ENCODE assay signal across 23 cellular contexts in the genomic region with DNA sequence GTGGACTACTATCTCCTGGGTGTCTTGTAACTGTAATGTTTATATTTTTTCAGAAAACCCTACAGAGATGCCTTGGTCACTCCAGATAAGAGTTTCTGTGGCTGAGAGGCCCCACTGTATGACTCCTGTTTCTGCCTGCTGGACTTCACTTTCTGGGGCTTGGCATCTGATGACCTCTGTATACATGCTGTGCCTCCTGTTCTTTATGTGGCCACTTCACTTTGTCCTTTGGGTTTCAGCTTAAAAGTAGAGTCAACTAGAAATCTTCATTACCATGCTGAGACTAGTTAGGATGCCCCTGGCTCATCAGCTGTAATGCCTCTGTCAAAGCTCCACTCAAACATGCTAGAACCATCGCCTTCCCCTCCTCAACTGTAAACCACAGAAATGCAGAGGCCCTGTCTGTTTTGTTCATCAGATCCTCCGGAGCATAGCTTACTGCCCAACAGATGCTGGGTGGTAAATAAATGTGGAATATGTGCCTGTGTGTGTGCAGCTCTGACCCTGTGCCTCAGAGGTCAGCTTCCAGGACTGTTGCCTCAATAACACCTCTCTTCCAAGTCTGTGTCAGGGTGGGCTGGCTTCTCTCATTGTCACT. TPM values are rescaled to one million over a fixed set of nuclear protein-coding genes. Genes with fewer than 3 reads are reported as not detected.
DNase-seq lines count a peak whose midpoint lies in the region; ATAC-seq lines count a peak whose summit lies in the region.
"Had no signal": no experiment of that assay in that cellular context is flagged by ENCODE, and none has a peak within 500 bp of the region (broad histone marks: within the 10 kb centered on the region; RNA-seq: fewer than 3 reads in every experiment).

No MANE protein-coding gene starts in this region.

- peak overlapping the region; percentile 15 for H3K27ac Mint-ChIP-seq in activated CD4-positive, alpha-beta T cell treated with anti-CD3 and anti-CD28 coated beads, Interleukin-2, amount 10 ng/mL, durations not matched to agents 7 days and 5 days
- no peak overlapping the region for H3K27ac Mint-ChIP-seq in activated CD4-positive, alpha-beta T cell treated with anti-CD3 and anti-CD28 coated beads for 36 hours
- H3K27ac Mint-ChIP-seq: activated naive CD8-positive, alpha-beta T cell treated with anti-CD3 and anti-CD28 coated beads, Interleukin-2, amount 50 U/mL, for 24 hours; B cell had no signal

- no peak for DNase-seq in activated CD4-positive, alpha-beta T cell treated with anti-CD3 and anti-CD28 coated beads, Interleukin-2, amount 10 ng/mL, durations not matched to agents 7 days and 5 days
- no peak for DNase-seq in activated CD4-positive, alpha-beta T cell treated with anti-CD3 and anti-CD28 coated beads for 36 hours
- DNase-seq in amniotic epithelial cell (ENCODE audit: low read depth) (peak; percentile 80), islet precursor cell (peak; percentile 45), substantia nigra (lab: John Stamatoyannopoulos, UW) (no peak), RPMI8226 (no peak)
- DNase-seq in activated CD4-positive, alpha-beta T cell treated with anti-CD3 and anti-CD28 coated beads for 48 hours = no peak
- DNase-seq: activated CD8-positive, alpha-beta memory T cell treated with anti-CD3 and anti-CD28 coated beads, Interleukin-2, amount 50 U/mL, for 48 hours; activated naive CD8-positive, alpha-beta T cell treated with anti-CD3 and anti-CD28 coated beads, Interleukin-2, amount 50 U/mL, for 24 hours; DMS79 treated with DMSO at 0.1 percent for 48 hours; Karpas-422; naive thymus-derived CD8-positive, alpha-beta T cell; NCI-H187; NCI-H226; PC-3; SIG-M5; sigmoid colon; T-helper 1 cell; testis had no signal

- no peaks in the 10 kb centered on the region for H3K9me3 Mint-ChIP-seq in activated CD4-positive, alpha-beta T cell treated with anti-CD3 and anti-CD28 coated beads, Interleukin-2, amount 10 ng/mL, durations not matched to agents 7 days and 5 days
- no peaks in the 10 kb centered on the region for H3K9me3 Mint-ChIP-seq in activated CD4-positive, alpha-beta T cell treated with anti-CD3 and anti-CD28 coated beads for 36 hours (ENCODE audit: low read depth)
- H3K9me3 Mint-ChIP-seq: activated naive CD8-positive, alpha-beta T cell treated with anti-CD3 and anti-CD28 coated beads, Interleukin-2, amount 50 U/mL, for 24 hours; brain; naive thymus-derived CD8-positive, alpha-beta T cell had no signal

- no peak for ATAC-seq in activated CD4-positive, alpha-beta T cell treated with anti-CD3 and anti-CD28 coated beads for 36 hours
- ATAC-seq in GM18502 (IDR thresholded peaks at IDR 0.05; ENCODE audit: poor library complexity, unreplicated experiment) = no peak
- ATAC-seq: activated naive CD8-positive, alpha-beta T cell treated with anti-CD3 and anti-CD28 coated beads, Interleukin-2, amount 50 U/mL, for 24 hours; naive thymus-derived CD8-positive, alpha-beta T cell; PC-3 had no signal

- no peaks in the 10 kb centered on the region for H3K27me3 Mint-ChIP-seq in activated CD4-positive, alpha-beta T cell treated with anti-CD3 and anti-CD28 coated beads, Interleukin-2, amount 10 ng/mL, durations not matched to agents 7 days and 5 days
- H3K27me3 Mint-ChIP-seq in activated CD4-positive, alpha-beta T cell treated with anti-CD3 and anti-CD28 coated beads for 36 hours = no peaks in the 10 kb centered on the region
- H3K27me3 Mint-ChIP-seq: activated naive CD8-positive, alpha-beta T cell treated with anti-CD3 and anti-CD28 coated beads, Interleukin-2, amount 50 U/mL, for 24 hours; B cell; brain; naive thymus-derived CD8-positive, alpha-beta T cell had no signal

- POLR2A ChIA-PET in activated CD4-positive, alpha-beta T cell treated with anti-CD3 and anti-CD28 coated beads, Interleukin-2, amount 10 ng/mL, durations not matched to agents 7 days and 5 days (lab: Charles Lee) = no interaction called here
- POLR2A ChIA-PET in activated CD4-positive, alpha-beta T cell treated with anti-CD3 and anti-CD28 coated beads for 36 hours (lab: Charles Lee) = no interaction called here

- intact Hi-C loops in activated CD4-positive, alpha-beta T cell treated with anti-CD3 and anti-CD28 coated beads for 36 hours (cut with DNase I, micrococcal nuclease) = no loop called here

- peak overlapping the region; percentile 75 for H3K27ac ChIP-seq in substantia nigra (ENCODE audit: low read depth, low read length, poor library complexity, severe bottlenecking)
- H3K27ac ChIP-seq: 22Rv1, sigmoid colon, testis had no signal

- peaks cover 21% of the 10 kb centered on the region for H3K4me1 Mint-ChIP-seq in activated CD4-positive, alpha-beta T cell treated with anti-CD3 and anti-CD28 coated beads, Interleukin-2, amount 10 ng/mL, durations not matched to agents 7 days and 5 days
- peaks cover 25% of the 10 kb centered on the region for H3K4me1 Mint-ChIP-seq in activated CD4-positive, alpha-beta T cell treated with anti-CD3 and anti-CD28 coated beads for 36 hours

- peaks cover 5% of the 10 kb centered on the region for H3K36me3 Mint-ChIP-seq in activated CD4-positive, alpha-beta T cell treated with anti-CD3 and anti-CD28 coated beads, Interleukin-2, amount 10 ng/mL, durations not matched to agents 7 days and 5 days (ENCODE audit: low read depth)
- H3K36me3 Mint-ChIP-seq in activated CD4-positive, alpha-beta T cell treated with anti-CD3 and anti-CD28 coated beads for 36 hours (ENCODE audit: low read depth) = peaks cover 13% of the 10 kb centered on the region

- CTCF ChIA-PET in activated CD4-positive, alpha-beta T cell treated with anti-CD3 and anti-CD28 coated beads, Interleukin-2, amount 10 ng/mL, durations not matched to agents 7 days and 5 days (lab: Charles Lee) = interaction anchor here (0.6 to 1.9 kb wide), 2 partner anchors 11 to 14 kb away, joined by 3 to 4 read pairs; no protein-coding TSS in a partner anchor
- CTCF ChIA-PET in activated CD4-positive, alpha-beta T cell treated with anti-CD3 and anti-CD28 coated beads for 36 hours (lab: Charles Lee) = interaction anchor here (0.8 to 1.6 kb wide), 3 partner anchors 10 to 13 kb away, joined by 3 to 4 read pairs (median 4); no protein-coding TSS in a partner anchor

- no peak overlapping the region for H3K4me3 Mint-ChIP-seq in activated CD4-positive, alpha-beta T cell treated with anti-CD3 and anti-CD28 coated beads, Interleukin-2, amount 10 ng/mL, durations not matched to agents 7 days and 5 days
- H3K4me3 Mint-ChIP-seq in activated CD4-positive, alpha-beta T cell treated with anti-CD3 and anti-CD28 coated beads for 36 hours = no peak overlapping the region
- H3K4me3 Mint-ChIP-seq: activated naive CD8-positive, alpha-beta T cell treated with anti-CD3 and anti-CD28 coated beads, Interleukin-2, amount 50 U/mL, for 24 hours; B cell; brain; naive thymus-derived CD8-positive, alpha-beta T cell had no signal

RNA-seq across cellular contexts. Expression of a gene that starts 25.4 kb away (rescaled TPM):
- 10 to 100 TPM; 41.3 to 46.6 TPM for total RNA-seq in activated CD4-positive, alpha-beta T cell treated with anti-CD3 and anti-CD28 coated beads, Interleukin-2, amount 10 ng/mL, durations not matched to agents 7 days and 5 days
- 10 to 100 TPM; 46.4 to 48.3 TPM for total RNA-seq in activated CD4-positive, alpha-beta T cell treated with anti-CD3 and anti-CD28 coated beads for 36 hours

RNA-seq across cellular contexts. Expression of a gene that starts 25.8 kb away (rescaled TPM):
- total RNA-seq in activated CD4-positive, alpha-beta T cell treated with anti-CD3 and anti-CD28 coated beads, Interleukin-2, amount 10 ng/mL, durations not matched to agents 7 days and 5 days = 10 to 100 TPM; 27.9 to 28.8 TPM
- 10 to 100 TPM in 1 of 2 experiments, 1 to 10 TPM in 1; 8.7 to 11.0 TPM for total RNA-seq in activated CD4-positive, alpha-beta T cell treated with anti-CD3 and anti-CD28 coated beads for 36 hours

Comparison
In these comparisons a context has a peak if more than half of its experiments do, and no peak if none do; other contexts are left out.
1. DNase-seq: peak in amniotic epithelial cell (single experiment) and islet precursor cell (single experiment); none in activated CD4-positive, alpha-beta T cell treated with anti-CD3 and anti-CD28 coated beads, Interleukin-2, amount 10 ng/mL, durations not matched to agents 7 days and 5 days (single experiment), activated CD4-positive, alpha-beta T cell treated with anti-CD3 and anti-CD28 coated beads for 36 hours (single experiment), substantia nigra (0 of 49), RPMI8226 (single experiment) and activated CD4-positive, alpha-beta T cell treated with anti-CD3 and anti-CD28 coated beads for 48 hours (single experiment).